Comparison of ENCODE assay signal across 1 cellular context in genomic region chr12:6333029-6333428, GRCh38.
TF ChIP-seq lines count a peak whose summit lies in the region.

No MANE protein-coding gene starts in this region.

TF ChIP-seq in endothelial cell of umbilical vein, 7 proteins besides CTCF, POLR2A, EP300 and RAD21:
- TF ChIP-seq FOS (IDR thresholded peaks at IDR 0.05; ENCODE audit: borderline replicate concordance, insufficient read depth, low read length): no peak
- TF ChIP-seq POLR2AphosphoS5 (IDR thresholded peaks at IDR 0.05; ENCODE audit: insufficient read depth, low read depth, low read length): no peak
- TF ChIP-seq MAX (IDR thresholded peaks at IDR 0.05; ENCODE audit: insufficient read depth, insufficient read length): no peak
- no peak for TF ChIP-seq GATA2 (IDR thresholded peaks at IDR 0.05; ENCODE audit: insufficient read depth, insufficient read length, low read depth, low read length)
- no peak for TF ChIP-seq EZH2 (IDR thresholded peaks at IDR 0.05; ENCODE audit: borderline replicate concordance, low read depth, low read length, severe bottlenecking)
- TF ChIP-seq MYC (IDR thresholded peaks at IDR 0.05; ENCODE audit: low read depth, low read length): no peak
- no peak for TF ChIP-seq JUN (IDR thresholded peaks at IDR 0.05; ENCODE audit: borderline replicate concordance, insufficient read depth, insufficient read length, low read depth)
